In genomic region chr12:22103418-22103817, GRCh38 we compare ENCODE assay signal across 14 cellular contexts.
"Had no signal": no experiment of that assay in that cellular context is flagged by ENCODE, and none has a peak within 500 bp of the region (broad histone marks: within the 10 kb centered on the region; RNA-seq: fewer than 3 reads in every experiment).

No MANE protein-coding gene starts in this region.

- H3K4me3 ChIP-seq: heart right ventricle, lower lobe of right lung, sigmoid colon, testis, vagina had no signal

- H3K27me3 ChIP-seq: sigmoid colon, testis, vagina had no signal

- DNase-seq: activated T-cell treated with anti-CD3 and anti-CD28 coated beads, Interleukin-2, amount 50 U/mL, for 1 hour; aorta; foreskin fibroblast; heart right ventricle; kidney; lower lobe of right lung; naive B cell; occipital lobe; sigmoid colon; stimulated activated CD4-positive, alpha-beta T cell treated with anti-CD3 and anti-CD28 coated beads, Interleukin-2, amount 100 ng/mL, for 48 hours; stimulated activated naive CD4-positive, alpha-beta T cell; testis had no signal

- H3K27ac ChIP-seq: heart right ventricle, lower lobe of right lung, sigmoid colon, testis, vagina had no signal

- H3K4me1 ChIP-seq: sigmoid colon, testis, vagina had no signal

- FAIRE-seq: endometrium, kidney had no signal

- H3K9me3 ChIP-seq: lower lobe of right lung, sigmoid colon, testis, vagina had no signal

- H3K36me3 ChIP-seq: heart right ventricle, lower lobe of right lung, sigmoid colon, vagina had no signal
